8 cellular contexts compared by ENCODE assay signal in the genomic region with DNA sequence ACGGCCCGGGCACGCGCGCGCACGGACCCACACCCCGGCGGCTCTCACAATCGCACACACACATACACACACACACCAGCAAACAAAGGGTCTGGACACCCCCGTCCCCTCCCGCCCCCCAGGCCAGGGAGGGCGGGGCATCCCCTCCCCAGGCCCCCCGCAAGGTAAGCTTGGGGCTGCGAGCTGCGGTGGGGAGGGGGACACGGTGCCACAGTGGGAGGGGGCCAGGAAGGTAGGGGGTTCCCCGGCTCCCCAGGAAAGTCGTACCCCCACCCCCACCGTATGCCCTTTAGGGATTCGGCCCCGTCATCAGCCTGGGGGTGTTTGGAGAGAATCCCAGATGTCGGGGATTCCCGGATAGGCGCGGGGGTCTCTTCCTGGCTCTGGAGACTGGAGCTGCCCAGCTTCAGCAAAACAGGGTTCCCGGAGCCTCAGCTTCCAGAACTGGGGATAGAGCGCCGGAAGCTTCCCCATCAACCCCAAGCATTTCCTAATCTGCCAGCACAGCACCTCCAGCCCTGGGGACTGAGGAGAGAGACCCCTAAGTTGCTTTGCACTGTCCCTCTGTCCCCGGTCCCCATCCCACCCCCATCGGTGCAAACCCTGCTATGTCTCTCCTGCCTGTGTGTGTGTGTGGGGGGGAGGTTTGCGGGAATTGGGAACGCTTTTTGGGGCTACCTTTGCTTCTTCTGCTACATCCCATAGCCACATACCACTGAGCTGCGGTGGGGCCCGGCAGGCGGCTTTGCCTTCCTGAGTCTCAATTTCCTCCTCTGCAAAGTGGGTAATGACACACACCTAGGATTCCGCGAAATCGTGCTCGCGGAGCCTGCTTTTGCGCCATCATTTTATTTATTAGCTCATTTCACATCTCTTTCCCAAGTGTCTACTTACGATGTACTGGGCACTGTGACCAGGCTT. TPM values are rescaled to one million over a fixed set of nuclear protein-coding genes. Genes with fewer than 3 reads are reported as not detected.
A peak's percentile ranks its signal among the peaks of the same experiment; 100 is the strongest.
DNase-seq lines count a peak whose midpoint lies in the region; ATAC-seq, FAIRE-seq and TF ChIP-seq lines count a peak whose summit lies in the region.

No MANE protein-coding gene starts in this region.

- H3K9ac ChIP-seq in keratinocyte (ENCODE audit: control insufficient read depth, extremely low read depth, insufficient read depth, low read length), result no peak overlapping the region

- no peaks in the 10 kb centered on the region for H3K9me1 ChIP-seq in keratinocyte (ENCODE audit: control insufficient read depth, extremely low read depth, insufficient read depth, low read length)

- dilution Hi-C loops in keratinocyte (cut with MboI; ENCODE audit: extremely low pct_ligation_motif_present, low sequenced_read_pairs), result no loop called here

- TF ChIP-seq POLR2A in heart left ventricle (IDR thresholded peaks at IDR 0.05) (no peak), vagina (IDR thresholded peaks at IDR 0.05) (no peak)

- H2AFZ ChIP-seq in keratinocyte (ENCODE audit: control insufficient read depth, low read length), result no peak overlapping the region

- WGBS in heart left ventricle, 4 donors, result 6 to 9% (median 7%) methylated on average over 29 to 43 of the region's 43 CpGs

- peaks cover 4 to 31% (median 11%) of the 10 kb centered on the region in 9 donors for H3K27me3 ChIP-seq in heart left ventricle
- H3K27me3 ChIP-seq in keratinocyte (ENCODE audit: control insufficient read depth, extremely low read depth, insufficient read depth, low read length), result peaks cover 21% of the 10 kb centered on the region
- no peaks in the 10 kb centered on the region for H3K27me3 ChIP-seq in vagina

- peak overlapping the region in 1 of 12 donors; percentile 54 for H3K27ac ChIP-seq in heart left ventricle
- H3K27ac ChIP-seq in keratinocyte (ENCODE audit: control insufficient read depth, insufficient read depth, low read length), result no peak overlapping the region
- no peak overlapping the region for H3K27ac ChIP-seq in vagina

- peak overlapping the region in 10 of 12 donors; percentile 58 to 98 (median 92) for H3K4me3 ChIP-seq in heart left ventricle
- H3K4me3 ChIP-seq in keratinocyte (ENCODE audit: control insufficient read depth in 2 of 3, extremely low read depth in 1 of 3, insufficient read depth in 2 of 3, low read depth in 1 of 3, low read length in 3 of 3), result peak overlapping the region in 2 of 3 experiments; percentile 69 to 93
- peak overlapping the region; percentile 90 to 97 for H3K4me3 ChIP-seq in vagina

- peak overlapping the region; percentile 98 for H3K4me2 ChIP-seq in keratinocyte (ENCODE audit: control insufficient read depth, extremely low read depth, insufficient read depth, low read depth, low read length)

- no peak for FAIRE-seq in keratinocyte (lab: Jason Lieb, UNC)

- no peaks in the 10 kb centered on the region for H3K9me3 ChIP-seq in heart left ventricle
- H3K9me3 ChIP-seq in keratinocyte (ENCODE audit: control insufficient read depth, low read depth, low read length), result no peaks in the 10 kb centered on the region
- no peaks in the 10 kb centered on the region for H3K9me3 ChIP-seq in vagina

- intact Hi-C loops in heart left ventricle (cut with DNase I), result loop anchor here in 7 of 10 donors (1.0 to 10.0 kb wide), 6 partner anchors 19 to 170 kb away; partner anchors contain the start of genes CDKN2D (in 5 of the 7) and KRI1 (in 5 of the 7)
- intact Hi-C loops in Right ventricle myocardium superior (cut with DNase I), result loop anchor here (2.0 to 5.0 kb wide), 2 partner anchors 18 to 162 kb away; partner anchors contain the start of genes CDKN2D and KRI1
- intact Hi-C loops in vagina (cut with DNase I), result loop anchor here (5.0 kb wide), 1 partner anchor 162 kb away; the partner anchor contains the start of genes CDKN2D and KRI1

- DNase-seq in heart left ventricle, result no peak
- no peak for DNase-seq in Right ventricle myocardium superior
- peak; percentile 46 for DNase-seq in activated naive CD4-positive, alpha-beta T cell treated with anti-CD3 and anti-CD28 coated beads, Interleukin-2, amount 50 U/mL, for 16 hours
- no peak for DNase-seq in keratinocyte (ENCODE audit: low read depth, low spot score)
- no peak for DNase-seq in vagina (ENCODE audit: extremely low spot score in 2 of 2)
- no peak for DNase-seq in COLO668 (lab: John Stamatoyannopoulos, UW; ENCODE audit: unreplicated experiment)

- peaks cover 11% of the 10 kb centered on the region for H4K20me1 ChIP-seq in keratinocyte (ENCODE audit: control insufficient read depth, extremely low read depth, insufficient read depth, low read length)

- ATAC-seq in heart left ventricle (no peak), Right ventricle myocardium superior (ENCODE audit: poor library complexity) (no peak), HG03565 (IDR thresholded peaks at IDR 0.05; ENCODE audit: unreplicated experiment) (no peak), HG03457 (IDR thresholded peaks at IDR 0.05; ENCODE audit: unreplicated experiment) (no peak)

- peaks cover 32% of the 10 kb centered on the region for H3K79me2 ChIP-seq in keratinocyte (ENCODE audit: control insufficient read depth, insufficient read depth, low read length)

- H3K36me3 ChIP-seq in heart left ventricle (peaks cover 0 to 10% (median 0%) of the 10 kb centered on the region in 9 donors), keratinocyte (ENCODE audit: control insufficient read depth in 2 of 2, extremely low read depth in 1 of 2, insufficient read depth in 2 of 2, low read length in 2 of 2) (peaks cover 4% of the 10 kb centered on the region in 2 experiments), vagina (no peaks in the 10 kb centered on the region)

- TF ChIP-seq CTCF in heart left ventricle (IDR thresholded peaks at IDR 0.05) (no peak), keratinocyte (optimal IDR thresholded peaks at IDR 0.05 in 1 of 3, IDR thresholded peaks at IDR 0.05 in 1 of 3, conservative IDR thresholded peaks at IDR 0.05 in 1 of 3; ENCODE audit: extremely low read depth in 1 of 3, insufficient read depth in 2 of 3, low read length in 3 of 3) (no peak), vagina (IDR thresholded peaks at IDR 0.05) (no peak)

- H3K4me1 ChIP-seq in heart left ventricle (peaks cover 9 to 86% (median 36%) of the 10 kb centered on the region in 12 donors), keratinocyte (ENCODE audit: control insufficient read depth, extremely low read depth, insufficient read depth, low read length) (peaks cover 25% of the 10 kb centered on the region), vagina (peaks cover 45% of the 10 kb centered on the region)

RNA-seq across cellular contexts. Expression of gene CDC37, which starts 1.8 kb away (rescaled TPM):
- total RNA-seq in heart left ventricle (100 to 1,000 TPM; 108 to 189 (median 138) TPM), Right ventricle myocardium superior (146 TPM), vagina (112 TPM)
- polyA plus RNA-seq in heart left ventricle (100 to 1,000 TPM; 199 to 282 TPM), keratinocyte (376 to 433 TPM (median 415 TPM) in 3 replicates)
- polyA plus RNA-seq in keratinocyte (2011; ENCODE audit: low read depth), result 143 TPM
- polyA plus RNA-seq in keratinocyte (2011; cell fraction: cytosol; rRNA removed), result 241 and 430 TPM in 2 replicates
- polyA plus RNA-seq in keratinocyte (2011; cell fraction: nucleus; rRNA removed), result 881 and 1,043 TPM in 2 replicates
- 131 and 287 TPM in 2 replicates for polyA plus RNA-seq in keratinocyte (2012; ENCODE audit: low replicate concordance)
- polyA minus RNA-seq in keratinocyte, result 116 to 216 TPM (median 123 TPM) in 3 replicates
- 174 TPM for polyA minus RNA-seq in keratinocyte (2011; cell fraction: cytosol; rRNA and poly(A)+ RNA removed)
- polyA minus RNA-seq in keratinocyte (2011; cell fraction: nucleus; rRNA and poly(A)+ RNA removed), result 70.1 and 85.3 TPM in 2 replicates

RNA-seq across cellular contexts. Expression of gene PDE4A, which starts 15.2 kb away (rescaled TPM):
- total RNA-seq in heart left ventricle (10 to 100 TPM in 8 of 9 donors, 1 to 10 TPM in 1; 9.3 to 33.3 (median 17.3) TPM), Right ventricle myocardium superior (36.8 TPM), vagina (16.7 TPM)
- polyA plus RNA-seq in heart left ventricle (10 to 100 TPM in 1 of 2 donors, 1 to 10 TPM in 1; 5.2 to 11.2 TPM), keratinocyte (0.05 to 0.24 TPM (median 0.09 TPM) in 3 replicates)
- polyA plus RNA-seq in keratinocyte (2011; ENCODE audit: low read depth), result 0.34 TPM
- 0.16 and 0.40 TPM in 2 replicates for polyA plus RNA-seq in keratinocyte (2011; cell fraction: cytosol; rRNA removed)
- polyA plus RNA-seq in keratinocyte (2011; cell fraction: nucleus; rRNA removed), result 0.34 and 0.37 TPM in 2 replicates
- polyA plus RNA-seq in keratinocyte (2012; ENCODE audit: low replicate concordance), result 0.41 and 0.48 TPM in 2 replicates
- 0.33 to 2.1 TPM (median 0.35 TPM) in 3 replicates for polyA minus RNA-seq in keratinocyte
- 0.77 TPM for polyA minus RNA-seq in keratinocyte (2011; cell fraction: cytosol; rRNA and poly(A)+ RNA removed)
- 0.42 and 0.62 TPM in 2 replicates for polyA minus RNA-seq in keratinocyte (2011; cell fraction: nucleus; rRNA and poly(A)+ RNA removed)

RNA-seq across cellular contexts. Expression of gene TYK2, which starts 24.8 kb away (rescaled TPM):
- total RNA-seq in heart left ventricle (10 to 100 TPM; 37.7 to 86.3 (median 55.3) TPM), Right ventricle myocardium superior (60.3 TPM), vagina (115 TPM)
- polyA plus RNA-seq in heart left ventricle (100 to 1,000 TPM in 1 of 2 donors, 10 to 100 TPM in 1; 71.7 to 100 TPM), keratinocyte (32.6 to 42.6 TPM (median 34.1 TPM) in 3 replicates)
- 29.6 TPM for polyA plus RNA-seq in keratinocyte (2011; ENCODE audit: low read depth)
- 15.7 and 26.3 TPM in 2 replicates for polyA plus RNA-seq in keratinocyte (2011; cell fraction: cytosol; rRNA removed)
- polyA plus RNA-seq in keratinocyte (2011; cell fraction: nucleus; rRNA removed), result 135 and 180 TPM in 2 replicates
- polyA plus RNA-seq in keratinocyte (2012; ENCODE audit: low replicate concordance), result 42.6 and 54.1 TPM in 2 replicates
- polyA minus RNA-seq in keratinocyte, result 31.3 to 133 TPM (median 42.7 TPM) in 3 replicates
- polyA minus RNA-seq in keratinocyte (2011; cell fraction: cytosol; rRNA and poly(A)+ RNA removed), result 36.4 TPM
- polyA minus RNA-seq in keratinocyte (2011; cell fraction: nucleus; rRNA and poly(A)+ RNA removed), result 30.4 and 43.6 TPM in 2 replicates
